In the genomic region with DNA sequence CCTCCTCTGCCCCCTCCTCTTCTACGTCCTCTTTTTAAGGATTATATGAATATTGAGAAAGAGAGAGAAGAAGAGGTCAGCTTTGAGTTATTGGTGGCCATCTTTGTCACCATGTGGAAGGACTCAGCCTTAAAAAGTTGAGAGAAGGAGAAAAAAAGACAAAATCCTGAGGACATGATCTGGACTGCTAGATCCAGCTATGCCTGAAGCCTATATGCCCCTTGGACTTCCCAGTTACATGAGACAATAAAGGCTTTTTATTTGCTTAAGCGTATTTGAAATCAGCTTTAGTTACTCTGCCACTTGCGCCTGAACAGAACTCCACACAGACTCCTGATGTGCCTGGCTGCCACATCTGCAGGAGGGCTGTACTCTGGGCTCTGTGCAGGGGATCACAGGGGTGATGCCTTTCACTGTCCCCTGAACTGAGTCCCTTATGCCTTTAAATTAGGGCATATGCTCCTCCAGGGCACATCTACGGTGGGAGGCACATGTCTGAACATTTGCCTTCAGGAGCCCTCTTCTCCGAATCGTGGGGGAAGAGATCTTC, we compare ENCODE assay signal across 2 cellular contexts.
TF ChIP-seq lines count a peak whose summit lies in the region.

No MANE protein-coding gene starts in this region.

TF ChIP-seq in GM23338, 12 proteins besides CTCF, POLR2A, EP300 and RAD21 (continues in another document):
- TF ChIP-seq, protein P1, sequence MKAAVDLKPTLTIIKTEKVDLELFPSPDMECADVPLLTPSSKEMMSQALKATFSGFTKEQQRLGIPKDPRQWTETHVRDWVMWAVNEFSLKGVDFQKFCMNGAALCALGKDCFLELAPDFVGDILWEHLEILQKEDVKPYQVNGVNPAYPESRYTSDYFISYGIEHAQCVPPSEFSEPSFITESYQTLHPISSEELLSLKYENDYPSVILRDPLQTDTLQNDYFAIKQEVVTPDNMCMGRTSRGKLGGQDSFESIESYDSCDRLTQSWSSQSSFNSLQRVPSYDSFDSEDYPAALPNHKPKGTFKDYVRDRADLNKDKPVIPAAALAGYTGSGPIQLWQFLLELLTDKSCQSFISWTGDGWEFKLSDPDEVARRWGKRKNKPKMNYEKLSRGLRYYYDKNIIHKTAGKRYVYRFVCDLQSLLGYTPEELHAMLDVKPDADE (IDR thresholded peaks at IDR 0.05) = no peak
- TF ChIP-seq, protein P2, sequence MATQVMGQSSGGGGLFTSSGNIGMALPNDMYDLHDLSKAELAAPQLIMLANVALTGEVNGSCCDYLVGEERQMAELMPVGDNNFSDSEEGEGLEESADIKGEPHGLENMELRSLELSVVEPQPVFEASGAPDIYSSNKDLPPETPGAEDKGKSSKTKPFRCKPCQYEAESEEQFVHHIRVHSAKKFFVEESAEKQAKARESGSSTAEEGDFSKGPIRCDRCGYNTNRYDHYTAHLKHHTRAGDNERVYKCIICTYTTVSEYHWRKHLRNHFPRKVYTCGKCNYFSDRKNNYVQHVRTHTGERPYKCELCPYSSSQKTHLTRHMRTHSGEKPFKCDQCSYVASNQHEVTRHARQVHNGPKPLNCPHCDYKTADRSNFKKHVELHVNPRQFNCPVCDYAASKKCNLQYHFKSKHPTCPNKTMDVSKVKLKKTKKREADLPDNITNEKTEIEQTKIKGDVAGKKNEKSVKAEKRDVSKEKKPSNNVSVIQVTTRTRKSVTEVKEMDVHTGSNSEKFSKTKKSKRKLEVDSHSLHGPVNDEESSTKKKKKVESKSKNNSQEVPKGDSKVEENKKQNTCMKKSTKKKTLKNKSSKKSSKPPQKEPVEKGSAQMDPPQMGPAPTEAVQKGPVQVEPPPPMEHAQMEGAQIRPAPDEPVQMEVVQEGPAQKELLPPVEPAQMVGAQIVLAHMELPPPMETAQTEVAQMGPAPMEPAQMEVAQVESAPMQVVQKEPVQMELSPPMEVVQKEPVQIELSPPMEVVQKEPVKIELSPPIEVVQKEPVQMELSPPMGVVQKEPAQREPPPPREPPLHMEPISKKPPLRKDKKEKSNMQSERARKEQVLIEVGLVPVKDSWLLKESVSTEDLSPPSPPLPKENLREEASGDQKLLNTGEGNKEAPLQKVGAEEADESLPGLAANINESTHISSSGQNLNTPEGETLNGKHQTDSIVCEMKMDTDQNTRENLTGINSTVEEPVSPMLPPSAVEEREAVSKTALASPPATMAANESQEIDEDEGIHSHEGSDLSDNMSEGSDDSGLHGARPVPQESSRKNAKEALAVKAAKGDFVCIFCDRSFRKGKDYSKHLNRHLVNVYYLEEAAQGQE (IDR thresholded peaks at IDR 0.05; ENCODE audit: unreplicated experiment) = no peak
- TF ChIP-seq JUNB (IDR thresholded peaks at IDR 0.05; ENCODE audit: unreplicated experiment) (no peak), NANOG (IDR thresholded peaks at IDR 0.05; ENCODE audit: borderline replicate concordance) (no peak), CREB1 (CRISPR knock-in tag; IDR thresholded peaks at IDR 0.05; ENCODE audit: low read depth) (no peak), EZH2 (IDR thresholded peaks at IDR 0.05; ENCODE audit: low read depth, unreplicated experiment) (no peak), ZNF114 (CRISPR knock-in tag; IDR thresholded peaks at IDR 0.05) (no peak), EZH2phosphoT487 (IDR thresholded peaks at IDR 0.05; ENCODE audit: unreplicated experiment) (no peak), ZNF331 (CRISPR knock-in tag; IDR thresholded peaks at IDR 0.05; ENCODE audit: low read depth) (no peak), POLR2AphosphoS5 (IDR thresholded peaks at IDR 0.05; ENCODE audit: low read depth) (no peak), STAT1 (IDR thresholded peaks at IDR 0.05; ENCODE audit: unreplicated experiment) (no peak)

TF ChIP-seq in GM12878, 131 proteins besides CTCF, POLR2A, EP300 and RAD21:
- no peak for TF ChIP-seq RFX5 (IDR thresholded peaks at IDR 0.05; ENCODE audit: low read depth, low read length)
- TF ChIP-seq SMAD5 (IDR thresholded peaks at IDR 0.05; ENCODE audit: low read depth) = no peak
- TF ChIP-seq, protein P3, sequence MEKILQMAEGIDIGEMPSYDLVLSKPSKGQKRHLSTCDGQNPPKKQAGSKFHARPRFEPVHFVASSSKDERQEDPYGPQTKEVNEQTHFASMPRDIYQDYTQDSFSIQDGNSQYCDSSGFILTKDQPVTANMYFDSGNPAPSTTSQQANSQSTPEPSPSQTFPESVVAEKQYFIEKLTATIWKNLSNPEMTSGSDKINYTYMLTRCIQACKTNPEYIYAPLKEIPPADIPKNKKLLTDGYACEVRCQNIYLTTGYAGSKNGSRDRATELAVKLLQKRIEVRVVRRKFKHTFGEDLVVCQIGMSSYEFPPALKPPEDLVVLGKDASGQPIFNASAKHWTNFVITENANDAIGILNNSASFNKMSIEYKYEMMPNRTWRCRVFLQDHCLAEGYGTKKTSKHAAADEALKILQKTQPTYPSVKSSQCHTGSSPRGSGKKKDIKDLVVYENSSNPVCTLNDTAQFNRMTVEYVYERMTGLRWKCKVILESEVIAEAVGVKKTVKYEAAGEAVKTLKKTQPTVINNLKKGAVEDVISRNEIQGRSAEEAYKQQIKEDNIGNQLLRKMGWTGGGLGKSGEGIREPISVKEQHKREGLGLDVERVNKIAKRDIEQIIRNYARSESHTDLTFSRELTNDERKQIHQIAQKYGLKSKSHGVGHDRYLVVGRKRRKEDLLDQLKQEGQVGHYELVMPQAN (conservative IDR thresholded peaks at IDR 0.05) = no peak
- no peak for TF ChIP-seq NFYA (IDR thresholded peaks at IDR 0.05; ENCODE audit: borderline replicate concordance, low read depth, low read length)
- TF ChIP-seq NBN (IDR thresholded peaks at IDR 0.05) = no peak
- TF ChIP-seq POLR2AphosphoS5 (IDR thresholded peaks at IDR 0.05; ENCODE audit: low read length) = no peak
- no peak for TF ChIP-seq YBX1 (IDR thresholded peaks at IDR 0.05)
- no peak for TF ChIP-seq CHD4 (IDR thresholded peaks at IDR 0.05)
- no peak for TF ChIP-seq CEBPB (IDR thresholded peaks at IDR 0.05; ENCODE audit: borderline replicate concordance in 1 of 2, low read depth in 2 of 2, low read length in 2 of 2)
